Comparison of ENCODE assay signal across 20 cellular contexts in genomic region chr2:197426723-197427122, GRCh38. TPM values are rescaled to one million over a fixed set of nuclear protein-coding genes. Genes with fewer than 3 reads are reported as not detected.
DNase-seq lines count a peak whose midpoint lies in the region; ATAC-seq and TF ChIP-seq lines count a peak whose summit lies in the region.
"Had no signal": no experiment of that assay in that cellular context is flagged by ENCODE, and none has a peak within 500 bp of the region (broad histone marks: within the 10 kb centered on the region; RNA-seq: fewer than 3 reads in every experiment).

No MANE protein-coding gene starts in this region.

- H3K9me3 Mint-ChIP-seq in T-helper 2 cell treated with Interferon-gamma antibody and Interleukin-4, amounts not matched to agents 5 μg/mL and 100 μg/mL, for 36 hours, result no peaks in the 10 kb centered on the region
- no peaks in the 10 kb centered on the region for H3K9me3 Mint-ChIP-seq in activated naive CD8-positive, alpha-beta T cell treated with anti-CD3 and anti-CD28 coated beads for 36 hours
- H3K9me3 Mint-ChIP-seq in natural killer cell, result no peaks in the 10 kb centered on the region

- TF ChIP-seq CTCF in LNCaP clone FGC (IDR thresholded peaks at IDR 0.05; ENCODE audit: control insufficient read depth, extremely low read depth, insufficient read depth) (no peak), natural killer cell (IDR thresholded peaks at IDR 0.05) (no peak)

- 0 out of 2 replicates have a peak overlapping the region, but pooled peaks have one; percentile 13 for H3K4me3 ChIP-seq in LNCaP clone FGC (ENCODE audit: low read depth, low read length)
- H3K4me3 ChIP-seq: PC-9, psoas muscle, upper lobe of right lung had no signal

- DNase-seq in T-helper 2 cell treated with Interferon-gamma antibody and Interleukin-4, amounts not matched to agents 5 μg/mL and 100 μg/mL, for 36 hours (ENCODE audit: low spot score), result no peak
- DNase-seq in T-helper 2 cell (no peak), LNCaP clone FGC (ENCODE audit: low read depth) (no peak), natural killer cell (no peak), GM19238 (ENCODE audit: insufficient read length, low spot score) (no peak), OCI-M2 (lab: John Stamatoyannopoulos, UW; ENCODE audit: unreplicated experiment) (no peak)
- DNase-seq in activated naive CD8-positive, alpha-beta T cell treated with anti-CD3 and anti-CD28 coated beads for 36 hours, result no peak
- DNase-seq: anterior cingulate cortex; cerebellar nuclear complex; foreskin fibroblast; left ventricle myocardium inferior; MV-4-11; NCI-H526 treated with DMSO at 0.1 percent for 48 hours; PC-9; psoas muscle; stimulated activated CD4-positive, alpha-beta T cell treated with anti-CD3 and anti-CD28 coated beads, Interleukin-12 subunit alpha, Interleukin-12 subunit beta, amount 100 ng/mL, for 4 hours; stimulated activated naive CD4-positive, alpha-beta T cell; upper lobe of right lung; WERI-Rb-1 had no signal

- peak overlapping the region; percentile 1 for H3K4me3 Mint-ChIP-seq in T-helper 2 cell treated with Interferon-gamma antibody and Interleukin-4, amounts not matched to agents 5 μg/mL and 100 μg/mL, for 36 hours
- H3K4me3 Mint-ChIP-seq in activated naive CD8-positive, alpha-beta T cell treated with anti-CD3 and anti-CD28 coated beads for 36 hours, result no peak overlapping the region
- peak overlapping the region; percentile 6 for H3K4me3 Mint-ChIP-seq in natural killer cell

- H3K27ac Mint-ChIP-seq in T-helper 2 cell treated with Interferon-gamma antibody and Interleukin-4, amounts not matched to agents 5 μg/mL and 100 μg/mL, for 36 hours, result peak overlapping the region; percentile 58
- peak overlapping the region; percentile 57 for H3K27ac Mint-ChIP-seq in activated naive CD8-positive, alpha-beta T cell treated with anti-CD3 and anti-CD28 coated beads for 36 hours
- H3K27ac Mint-ChIP-seq in natural killer cell, result peak overlapping the region; percentile 52 to 54

- ATAC-seq in natural killer cell, result no peak
- no peak for ATAC-seq in HG03432 (IDR thresholded peaks at IDR 0.05; ENCODE audit: unreplicated experiment)
- ATAC-seq: upper lobe of right lung had no signal

- no peaks in the 10 kb centered on the region for H3K27me3 Mint-ChIP-seq in T-helper 2 cell treated with Interferon-gamma antibody and Interleukin-4, amounts not matched to agents 5 μg/mL and 100 μg/mL, for 36 hours (ENCODE audit: low read depth)
- no peaks in the 10 kb centered on the region for H3K27me3 Mint-ChIP-seq in activated naive CD8-positive, alpha-beta T cell treated with anti-CD3 and anti-CD28 coated beads for 36 hours
- no peaks in the 10 kb centered on the region for H3K27me3 Mint-ChIP-seq in natural killer cell (ENCODE audit: low read depth in 2 of 2)

- peaks cover 28% of the 10 kb centered on the region for H3K36me3 Mint-ChIP-seq in T-helper 2 cell treated with Interferon-gamma antibody and Interleukin-4, amounts not matched to agents 5 μg/mL and 100 μg/mL, for 36 hours (ENCODE audit: low read depth)
- H3K36me3 Mint-ChIP-seq in activated naive CD8-positive, alpha-beta T cell treated with anti-CD3 and anti-CD28 coated beads for 36 hours, result peaks cover 31% of the 10 kb centered on the region
- no peaks in the 10 kb centered on the region for H3K36me3 Mint-ChIP-seq in natural killer cell

- H3K4me1 Mint-ChIP-seq in T-helper 2 cell treated with Interferon-gamma antibody and Interleukin-4, amounts not matched to agents 5 μg/mL and 100 μg/mL, for 36 hours (ENCODE audit: low read depth), result peaks cover 52% of the 10 kb centered on the region
- H3K4me1 Mint-ChIP-seq in activated naive CD8-positive, alpha-beta T cell treated with anti-CD3 and anti-CD28 coated beads for 36 hours, result peaks cover 69% of the 10 kb centered on the region
- peaks cover 64 to 65% of the 10 kb centered on the region in 2 donors for H3K4me1 Mint-ChIP-seq in natural killer cell

- intact Hi-C loops in natural killer cell (cut with micrococcal nuclease), result no loop called here

RNA-seq across cellular contexts. Expression of gene SF3B1, which starts 8.1 kb away (rescaled TPM):
- total RNA-seq in activated naive CD8-positive, alpha-beta T cell treated with anti-CD3 and anti-CD28 coated beads for 36 hours, result 100 to 1,000 TPM; 230 to 241 TPM
- 100 to 1,000 TPM; 387 to 472 (median 447) TPM for total RNA-seq in natural killer cell

RNA-seq across cellular contexts. Expression of gene COQ10B, which starts 26.6 kb away (rescaled TPM):
- 10 to 100 TPM; 18.9 to 19.5 TPM for total RNA-seq in activated naive CD8-positive, alpha-beta T cell treated with anti-CD3 and anti-CD28 coated beads for 36 hours
- 10 to 100 TPM; 64.6 to 79.2 (median 72.5) TPM for total RNA-seq in natural killer cell
